ENCODE assay signal across 25 cellular contexts in the genomic region with DNA sequence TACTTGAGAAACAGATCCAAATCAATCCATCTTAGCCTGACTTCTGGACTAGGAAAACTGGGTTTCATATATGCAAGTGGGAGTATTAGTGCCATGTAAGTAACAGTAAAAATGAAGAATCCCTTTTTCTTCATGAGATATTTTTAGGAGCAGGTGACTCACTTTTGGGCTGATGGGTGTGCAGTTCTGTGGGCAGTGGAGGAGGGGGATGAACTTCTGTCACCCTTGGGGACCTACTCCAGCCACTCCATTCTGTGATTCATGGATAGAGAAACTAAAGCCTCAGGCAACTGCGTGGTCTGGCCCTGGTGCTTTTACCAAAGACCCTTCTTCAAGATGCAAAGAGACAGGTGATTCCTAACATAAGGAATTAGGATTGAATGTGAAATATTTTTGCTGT.
"Had no signal": no experiment of that assay in that cellular context is flagged by ENCODE, and none has a peak within 500 bp of the region (broad histone marks: within the 10 kb centered on the region; RNA-seq: fewer than 3 reads in every experiment).

No MANE protein-coding gene starts in this region.

- H3K36me3 ChIP-seq: brain microvascular endothelial cell, cardiac muscle cell, Peyer's patch had no signal

- H3K9me3 ChIP-seq: Peyer's patch had no signal

- H3K4me3 ChIP-seq: cardiac muscle cell, Peyer's patch had no signal

- DNase-seq: activated B cell treated with CpG ODN at 0.5 μM for 24 hours; activated CD4-positive, alpha-beta memory T cell treated with anti-CD3 and anti-CD28 coated beads for 36 hours; activated CD4-positive, alpha-beta T cell treated with anti-CD3 and anti-CD28 coated beads for 1 hour; activated CD4-positive, alpha-beta T cell treated with anti-CD3 and anti-CD28 coated beads, Interleukin-2, amount 10 ng/mL, durations not matched to agents 7 days and 5 days; activated CD8-positive, alpha-beta memory T cell treated with anti-CD3 and anti-CD28 coated beads for 24 hours; activated gamma-delta T cell; activated naive CD4-positive, alpha-beta T cell treated with anti-CD3 and anti-CD28 coated beads for 36 hours; activated T-cell treated with anti-CD3 and anti-CD28 coated beads, Interleukin-2, amount 50 U/mL, for 4 hours; amygdala; brain microvascular endothelial cell; Kasumi-1; KBM-7; NCI-H1048; NCI-H187 treated with DMSO at 0.1 percent for 48 hours; NCI-H2081 treated with DMSO at 0.1 percent for 48 hours; NCI-H2227 treated with DMSO at 0.1 percent for 48 hours; NCI-H446 treated with DMSO at 0.1 percent for 48 hours; NCI-H526 treated with DMSO at 0.1 percent for 48 hours; NK-92 treated with Interleukin-12 subunit alpha and Interleukin-12 subunit beta, amount 100 ng/mL, for 24 hours; OCI-M1; Peyer's patch; SHP77 treated with DMSO at 0.1 percent for 48 hours; T-helper 17 cell; T-helper 9 cell had no signal

- H3K27ac ChIP-seq: brain microvascular endothelial cell, cardiac muscle cell, Peyer's patch had no signal

- H3K27me3 ChIP-seq: brain microvascular endothelial cell, cardiac muscle cell, Peyer's patch had no signal

- H3K4me1 ChIP-seq: Peyer's patch had no signal
